ENCODE assay signal across 13 cellular contexts in the genomic region with DNA sequence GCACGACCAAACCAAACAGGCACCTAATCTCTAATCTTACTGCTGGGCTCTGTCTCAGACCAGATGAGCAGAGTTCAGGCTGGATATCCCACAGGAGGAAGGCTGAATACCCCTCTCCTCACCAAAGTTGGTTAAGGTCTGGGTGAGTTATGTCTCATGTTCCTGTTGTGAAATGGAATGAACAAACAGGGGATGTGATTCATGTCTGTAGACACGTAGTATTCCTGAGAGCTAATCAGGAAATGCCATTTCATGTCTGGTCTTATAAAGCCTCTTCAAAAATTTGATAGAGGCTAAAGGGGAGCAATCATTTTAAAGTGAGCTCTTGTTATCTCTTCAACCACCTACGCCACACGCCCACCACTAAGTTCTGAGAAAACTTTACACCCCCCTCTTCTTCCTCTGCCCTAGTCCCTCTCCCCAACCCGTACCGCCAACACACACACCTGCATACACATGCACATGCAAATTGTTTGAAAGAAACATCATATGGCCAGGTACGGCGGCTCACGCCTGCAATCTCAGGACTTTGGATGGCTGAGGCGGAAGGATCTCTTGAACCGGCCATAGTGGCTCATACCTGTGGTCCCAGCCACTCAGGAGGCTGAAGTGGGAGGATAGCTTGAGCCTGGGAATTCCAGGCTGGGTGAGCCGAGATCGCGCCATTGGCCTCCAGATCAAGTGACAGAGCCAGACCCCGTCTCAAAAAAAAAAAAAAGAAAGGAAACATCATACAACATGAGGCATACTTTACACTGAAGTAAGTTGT.
DNase-seq lines count a peak whose midpoint lies in the region; ATAC-seq and TF ChIP-seq lines count a peak whose summit lies in the region.
"Had no signal": no experiment of that assay in that cellular context is flagged by ENCODE, and none has a peak within 500 bp of the region (broad histone marks: within the 10 kb centered on the region; RNA-seq: fewer than 3 reads in every experiment).

No MANE protein-coding gene starts in this region.

- no peak overlapping the region for H3K4me3 Mint-ChIP-seq in natural killer cell treated with Interleukin-12 subunit alpha and Interleukin-12 subunit beta and Interleukin-15 and Interleukin-18, amount 100 ng/mL, for 72 hours
- no peak overlapping the region for H3K4me3 Mint-ChIP-seq in natural killer cell
- H3K4me3 Mint-ChIP-seq: activated naive CD8-positive, alpha-beta T cell; CD4-positive, CD25-positive, alpha-beta regulatory T cell had no signal

- peak overlapping the region; percentile 41 to 52 for H3K27ac ChIP-seq in uterus
- H3K27ac ChIP-seq: tibial nerve had no signal

- H3K9me3 ChIP-seq in uterus, result no peaks in the 10 kb centered on the region
- H3K9me3 ChIP-seq: tibial nerve had no signal

- peaks cover 6 to 32% of the 10 kb centered on the region in 2 donors for H3K4me1 Mint-ChIP-seq in natural killer cell treated with Interleukin-12 subunit alpha and Interleukin-12 subunit beta and Interleukin-15 and Interleukin-18, amount 100 ng/mL, for 72 hours (ENCODE audit: low read depth in 2 of 2)
- H3K4me1 Mint-ChIP-seq in natural killer cell, result peaks cover 16 to 25% of the 10 kb centered on the region in 2 donors
- H3K4me1 Mint-ChIP-seq: CD4-positive, CD25-positive, alpha-beta regulatory T cell had no signal

- peaks cover 3% of the 10 kb centered on the region for H3K9me3 Mint-ChIP-seq in natural killer cell treated with Interleukin-12 subunit alpha and Interleukin-12 subunit beta and Interleukin-15 and Interleukin-18, amount 100 ng/mL, for 72 hours
- H3K9me3 Mint-ChIP-seq in natural killer cell, result no peaks in the 10 kb centered on the region

- H3K27me3 ChIP-seq in kidney epithelial cell (ENCODE audit: control insufficient read depth, insufficient read depth, low read length) (no peaks in the 10 kb centered on the region), uterus (no peaks in the 10 kb centered on the region)
- H3K27me3 ChIP-seq: tibial nerve had no signal

- H3K4me1 ChIP-seq in uterus, result no peaks in the 10 kb centered on the region
- H3K4me1 ChIP-seq: tibial nerve had no signal

- H3K27ac Mint-ChIP-seq in natural killer cell treated with Interleukin-12 subunit alpha and Interleukin-12 subunit beta and Interleukin-15 and Interleukin-18, amount 100 ng/mL, for 72 hours, result peak overlapping the region; percentile 34 to 82
- H3K27ac Mint-ChIP-seq in natural killer cell, result no peak overlapping the region
- H3K27ac Mint-ChIP-seq: activated naive CD8-positive, alpha-beta T cell; CD4-positive, CD25-positive, alpha-beta regulatory T cell had no signal

- intact Hi-C loops in natural killer cell (cut with micrococcal nuclease), result no loop called here
- intact Hi-C loops in uterus (cut with DNase I; ENCODE audit: low total_unique reads), result no loop called here

- H3K36me3 ChIP-seq in kidney epithelial cell (ENCODE audit: control insufficient read depth, insufficient read depth, low read length) (no peaks in the 10 kb centered on the region), uterus (no peaks in the 10 kb centered on the region)
- H3K36me3 ChIP-seq: tibial nerve had no signal

- peaks cover 13 to 14% of the 10 kb centered on the region in 2 donors for H3K27me3 Mint-ChIP-seq in natural killer cell treated with Interleukin-12 subunit alpha and Interleukin-12 subunit beta and Interleukin-15 and Interleukin-18, amount 100 ng/mL, for 72 hours
- H3K27me3 Mint-ChIP-seq in natural killer cell (ENCODE audit: low read depth in 2 of 2), result peaks cover 3 to 11% of the 10 kb centered on the region in 2 donors
- H3K27me3 Mint-ChIP-seq: CD4-positive, CD25-positive, alpha-beta regulatory T cell had no signal

- no peak for DNase-seq in natural killer cell treated with Interleukin-12 subunit alpha and Interleukin-12 subunit beta and Interleukin-15 and Interleukin-18, amount 100 ng/mL, for 72 hours (ENCODE audit: low spot score)
- DNase-seq in natural killer cell (no peak), amniotic epithelial cell (ENCODE audit: low read depth) (peak; percentile 96), kidney epithelial cell (ENCODE audit: low read depth) (peak; percentile 61), uterus (no peak), putamen (ENCODE audit: low spot score) (no peak), NCI-H1417 (lab: John Stamatoyannopoulos, UW) (no peak)
- DNase-seq: CD4-positive, CD25-positive, alpha-beta regulatory T cell; NCI-H1092; T-helper 1 cell had no signal

- TF ChIP-seq CTCF in natural killer cell (IDR thresholded peaks at IDR 0.05) (no peak), kidney epithelial cell (IDR thresholded peaks at IDR 0.05; ENCODE audit: insufficient read depth, low read length, poor library complexity, severe bottlenecking) (no peak), uterus (IDR thresholded peaks at IDR 0.05) (no peak)

- TF ChIP-seq POLR2A in uterus (IDR thresholded peaks at IDR 0.05), result no peak

- no peaks in the 10 kb centered on the region for H3K36me3 Mint-ChIP-seq in natural killer cell treated with Interleukin-12 subunit alpha and Interleukin-12 subunit beta and Interleukin-15 and Interleukin-18, amount 100 ng/mL, for 72 hours
- H3K36me3 Mint-ChIP-seq in natural killer cell, result no peaks in the 10 kb centered on the region
- H3K36me3 Mint-ChIP-seq: activated naive CD8-positive, alpha-beta T cell; CD4-positive, CD25-positive, alpha-beta regulatory T cell had no signal

- peak; percentile 43 to 69 for ATAC-seq in natural killer cell treated with Interleukin-12 subunit alpha and Interleukin-12 subunit beta and Interleukin-15 and Interleukin-18, amount 100 ng/mL, for 72 hours
- no peak for ATAC-seq in natural killer cell
- no peak for ATAC-seq in HG03095 (IDR thresholded peaks at IDR 0.05; ENCODE audit: unreplicated experiment)

- H3K4me3 ChIP-seq in kidney epithelial cell (ENCODE audit: low read depth, low read length) (no peak overlapping the region), uterus (no peak overlapping the region)
- H3K4me3 ChIP-seq: tibial nerve had no signal

Comparison
In these comparisons a context has a peak if more than half of its experiments do, and no peak if none do; other contexts are left out.
1. ATAC-seq: peak in natural killer cell treated with Interleukin-12 subunit alpha and Interleukin-12 subunit beta and Interleukin-15 and Interleukin-18, amount 100 ng/mL, for 72 hours (2 of 2); none in natural killer cell (0 of 3) and HG03095 (single experiment).
2. H3K27ac Mint-ChIP-seq: peak in natural killer cell treated with Interleukin-12 subunit alpha and Interleukin-12 subunit beta and Interleukin-15 and Interleukin-18, amount 100 ng/mL, for 72 hours (2 of 2); none in natural killer cell (0 of 2).
3. DNase-seq: peak in amniotic epithelial cell (single experiment) and kidney epithelial cell (single experiment); none in natural killer cell treated with Interleukin-12 subunit alpha and Interleukin-12 subunit beta and Interleukin-15 and Interleukin-18, amount 100 ng/mL, for 72 hours (single experiment), natural killer cell (single experiment), uterus (0 of 2), putamen (single experiment) and NCI-H1417 (0 of 3).